Comparison of ENCODE assay signal across 1 cellular context in genomic region chr12:109153711-109154434, GRCh38.
TF ChIP-seq lines count a peak whose summit lies in the region.

No MANE protein-coding gene starts in this region.

TF ChIP-seq in HepG2, 621 proteins besides CTCF, POLR2A, EP300 and RAD21 (continued from another document and continues in another):
- TF ChIP-seq DMTF1 (CRISPR knock-in tag; IDR thresholded peaks at IDR 0.05) (no peak), ZNF280D (CRISPR knock-in tag; IDR thresholded peaks at IDR 0.05) (no peak), MEIS1 (CRISPR knock-in tag; IDR thresholded peaks at IDR 0.05; ENCODE audit: borderline replicate concordance) (no peak), TBX3 (IDR thresholded peaks at IDR 0.05; ENCODE audit: borderline replicate concordance) (no peak), FOXM1 (CRISPR knock-in tag; IDR thresholded peaks at IDR 0.05) (no peak), PHF8 (CRISPR knock-in tag; IDR thresholded peaks at IDR 0.05) (0 out of 2 replicates have a peak, but pooled peaks have one; percentile 41), ZNF792 (CRISPR knock-in tag; IDR thresholded peaks at IDR 0.05) (no peak), NFATC3 (CRISPR knock-in tag; IDR thresholded peaks at IDR 0.05) (no peak), ZNF776 (CRISPR knock-in tag; IDR thresholded peaks at IDR 0.05) (no peak), NFIB (CRISPR knock-in tag; IDR thresholded peaks at IDR 0.05; ENCODE audit: borderline replicate concordance) (no peak), CBX5 (CRISPR knock-in tag; IDR thresholded peaks at IDR 0.05; ENCODE audit: borderline replicate concordance) (peak; percentile 34; the same call in 1 of the 2 replicates), E2F2 (CRISPR knock-in tag; IDR thresholded peaks at IDR 0.05; ENCODE audit: borderline replicate concordance) (0 out of 2 replicates have a peak, but pooled peaks have one; percentile 31), TBL1XR1 (IDR thresholded peaks at IDR 0.05; ENCODE audit: borderline replicate concordance, low read length, partially characterized antibody) (no peak), ZSCAN29 (CRISPR knock-in tag; conservative IDR thresholded peaks at IDR 0.05) (no peak), POLR2G (IDR thresholded peaks at IDR 0.05; ENCODE audit: low read depth, low read length) (no peak), ZNF607 (CRISPR knock-in tag; IDR thresholded peaks at IDR 0.05; ENCODE audit: borderline replicate concordance) (no peak), ZFP82 (CRISPR knock-in tag; IDR thresholded peaks at IDR 0.05; ENCODE audit: borderline replicate concordance) (no peak), ZNF746 (CRISPR knock-in tag; IDR thresholded peaks at IDR 0.05) (no peak), UBTF (CRISPR knock-in tag; IDR thresholded peaks at IDR 0.05) (0 out of 2 replicates have a peak, but pooled peaks have one; percentile 15), KLF12 (CRISPR knock-in tag; IDR thresholded peaks at IDR 0.05; ENCODE audit: borderline replicate concordance) (no peak), REL (CRISPR knock-in tag; conservative IDR thresholded peaks at IDR 0.05) (no peak), ZNF577 (CRISPR knock-in tag; IDR thresholded peaks at IDR 0.05; ENCODE audit: borderline replicate concordance, low read depth) (no peak), RFX5 (IDR thresholded peaks at IDR 0.05; ENCODE audit: low read depth, low read length) (no peak), NR1H2 (CRISPR knock-in tag; IDR thresholded peaks at IDR 0.05; ENCODE audit: borderline replicate concordance, low read depth) (no peak), HIC2 (CRISPR knock-in tag; IDR thresholded peaks at IDR 0.05; ENCODE audit: low read depth) (no peak), GFI1 (CRISPR knock-in tag; IDR thresholded peaks at IDR 0.05; ENCODE audit: borderline replicate concordance) (no peak), SMAD9 (CRISPR knock-in tag; IDR thresholded peaks at IDR 0.05) (no peak), SNAI1 (CRISPR knock-in tag; IDR thresholded peaks at IDR 0.05; ENCODE audit: borderline replicate concordance) (no peak), PHF21A (CRISPR knock-in tag; IDR thresholded peaks at IDR 0.05) (peak; percentile 52), GATAD1 (CRISPR knock-in tag; IDR thresholded peaks at IDR 0.05) (no peak), ZNF263 (CRISPR knock-in tag; IDR thresholded peaks at IDR 0.05) (0 out of 2 replicates have a peak, but pooled peaks have one; percentile 24), ZSCAN5A (CRISPR knock-in tag; IDR thresholded peaks at IDR 0.05; ENCODE audit: borderline replicate concordance) (no peak), MTF1 (CRISPR knock-in tag; IDR thresholded peaks at IDR 0.05) (no peak), SALL2 (CRISPR knock-in tag; IDR thresholded peaks at IDR 0.05) (peak; percentile 18; the same call in 1 of the 2 replicates), JARID2 (CRISPR knock-in tag; IDR thresholded peaks at IDR 0.05; ENCODE audit: insufficient replicate concordance) (no peak), GATAD2A (CRISPR knock-in tag; IDR thresholded peaks at IDR 0.05) (no peak), ZSCAN12 (CRISPR knock-in tag; IDR thresholded peaks at IDR 0.05) (no peak), SRSF9 (IDR thresholded peaks at IDR 0.05; ENCODE audit: borderline replicate concordance, insufficient read depth, low read depth, low read length, poor library complexity, severe bottlenecking) (no peak), ELF1 (CRISPR knock-in tag; IDR thresholded peaks at IDR 0.05) (no peak), SSRP1 (CRISPR knock-in tag; IDR thresholded peaks at IDR 0.05) (no peak), ERF (CRISPR knock-in tag; IDR thresholded peaks at IDR 0.05) (peak; percentile 5; the same call in 1 of the 2 replicates), ZNF33B (CRISPR knock-in tag; IDR thresholded peaks at IDR 0.05) (0 out of 2 replicates have a peak, but pooled peaks have one; percentile 36), THAP8 (CRISPR knock-in tag; IDR thresholded peaks at IDR 0.05; ENCODE audit: borderline replicate concordance) (no peak), ARHGAP35 (CRISPR knock-in tag; IDR thresholded peaks at IDR 0.05; ENCODE audit: borderline replicate concordance) (no peak), RBAK (CRISPR knock-in tag; IDR thresholded peaks at IDR 0.05) (no peak), SAP130 (CRISPR knock-in tag; IDR thresholded peaks at IDR 0.05; ENCODE audit: low read depth) (0 out of 2 replicates have a peak, but pooled peaks have one; percentile 21), PHB2 (IDR thresholded peaks at IDR 0.05; ENCODE audit: partially characterized antibody) (no peak), AGO1 (IDR thresholded peaks at IDR 0.05; ENCODE audit: low read depth, low read length, poor library complexity, severe bottlenecking) (no peak), HNRNPK (IDR thresholded peaks at IDR 0.05; ENCODE audit: low read depth, low read length, poor library complexity, severe bottlenecking) (no peak), ZBTB3 (CRISPR knock-in tag; IDR thresholded peaks at IDR 0.05; ENCODE audit: borderline replicate concordance, low read depth) (no peak), ZFP91 (CRISPR knock-in tag; IDR thresholded peaks at IDR 0.05; ENCODE audit: borderline replicate concordance) (0 out of 2 replicates have a peak, but pooled peaks have one; percentile 11)
